In the genomic region with DNA sequence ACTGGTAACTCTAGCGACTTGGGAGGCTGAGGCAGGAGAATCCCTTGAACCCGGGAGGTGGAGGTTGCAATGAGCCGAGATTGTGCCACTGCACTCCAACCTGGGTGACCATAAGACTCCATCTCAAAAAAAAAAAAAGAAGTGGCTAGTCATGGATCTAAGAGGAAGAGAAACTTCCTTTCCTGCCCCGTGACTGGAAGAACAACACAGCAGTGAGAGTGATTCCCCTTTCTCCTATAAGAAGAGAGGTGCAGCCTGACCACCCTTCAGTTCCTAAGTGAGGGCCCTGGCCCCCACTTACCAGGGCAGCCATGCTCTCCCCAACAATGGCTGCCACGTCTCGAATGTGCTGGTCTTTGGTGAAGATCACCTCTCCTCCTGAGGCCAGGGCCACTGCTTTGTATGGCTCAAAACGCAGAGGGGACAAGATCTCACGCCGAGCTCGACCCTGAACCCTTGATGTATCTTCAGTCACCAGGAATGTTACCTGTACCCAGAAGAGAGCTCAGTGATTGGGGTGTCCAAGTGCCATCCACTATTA, we compare ENCODE assay signal across 1 cellular context.
TF ChIP-seq lines count a peak whose summit lies in the region.

No MANE protein-coding gene starts in this region.

TF ChIP-seq in endothelial cell of umbilical vein, 7 proteins besides CTCF, POLR2A, EP300 and RAD21:
- TF ChIP-seq FOS (IDR thresholded peaks at IDR 0.05; ENCODE audit: borderline replicate concordance, insufficient read depth, low read length) = no peak
- no peak for TF ChIP-seq GATA2 (IDR thresholded peaks at IDR 0.05; ENCODE audit: insufficient read depth, insufficient read length, low read depth, low read length)
- TF ChIP-seq EZH2 (IDR thresholded peaks at IDR 0.05; ENCODE audit: borderline replicate concordance, low read depth, low read length, severe bottlenecking) = no peak
